ENCODE assay signal across 18 cellular contexts in the genomic region with DNA sequence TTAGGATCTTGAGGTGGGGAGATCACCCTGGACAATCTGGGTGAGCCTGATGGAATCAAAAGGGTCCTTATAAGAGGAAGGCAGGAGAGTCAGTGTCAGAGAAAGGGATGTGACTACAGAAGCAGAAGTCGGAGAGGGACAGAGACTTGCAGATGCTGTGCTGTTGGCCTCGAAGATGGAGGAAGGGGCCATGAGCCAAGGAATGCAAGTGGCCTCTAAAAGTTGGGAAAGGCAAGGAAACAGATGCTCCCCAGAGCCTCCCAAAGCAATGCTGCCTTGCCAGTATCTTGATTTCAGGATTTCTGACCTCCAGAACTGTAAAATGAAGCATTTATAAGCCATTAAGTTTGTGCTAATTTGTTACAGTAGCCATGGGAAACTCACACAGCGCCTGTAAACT.
DNase-seq lines count a peak whose midpoint lies in the region; ATAC-seq and TF ChIP-seq lines count a peak whose summit lies in the region.
"Had no signal": no experiment of that assay in that cellular context is flagged by ENCODE, and none has a peak within 500 bp of the region (broad histone marks: within the 10 kb centered on the region; RNA-seq: fewer than 3 reads in every experiment).

No MANE protein-coding gene starts in this region.

- no peak for TF ChIP-seq CTCF in AG10803 (conservative IDR thresholded peaks at IDR 0.05; ENCODE audit: low read length)
- no peak for TF ChIP-seq CTCF in RWPE2 (IDR thresholded peaks at IDR 0.05; ENCODE audit: poor library complexity, severe bottlenecking)

- peak overlapping the region; percentile 51 for H3K9ac ChIP-seq in skeletal muscle satellite cell (ENCODE audit: low read depth, low read length)
- H3K9ac ChIP-seq: parathyroid adenoma had no signal

- H3K4me1 ChIP-seq in RWPE2 (ENCODE audit: insufficient read depth, poor library complexity, severe bottlenecking) (peaks cover 36% of the 10 kb centered on the region), skeletal muscle satellite cell (ENCODE audit: control insufficient read depth, insufficient read depth, low read length) (peaks cover 61% of the 10 kb centered on the region)
- H3K4me1 ChIP-seq: parathyroid adenoma had no signal

- H3K4me3 ChIP-seq in AG10803 (ENCODE audit: low read length) (no peak overlapping the region), RWPE2 (ENCODE audit: severe bottlenecking) (no peak overlapping the region), skeletal muscle satellite cell (ENCODE audit: low read length) (no peak overlapping the region)
- H3K4me3 ChIP-seq: sigmoid colon had no signal

- no peaks in the 10 kb centered on the region for H3K27me3 ChIP-seq in RWPE2 (ENCODE audit: insufficient read depth, poor library complexity, severe bottlenecking)
- H3K27me3 ChIP-seq in skeletal muscle satellite cell (ENCODE audit: control insufficient read depth, insufficient read depth, low read length) = no peaks in the 10 kb centered on the region

- DNase-seq in AG10803 (ENCODE audit: low read depth) (peak; percentile 25), RWPE2 (ENCODE audit: low spot score) (no peak), fibroblast of peridontal ligament (ENCODE audit: extremely low read depth) (peak; percentile 8)
- no peak for DNase-seq in activated CD4-positive, CD25-positive, alpha-beta regulatory T cell treated with anti-CD3 and anti-CD28 coated beads, Interleukin-2, amount 50 U/mL, for 72 hours
- DNase-seq in stimulated activated naive CD4-positive, alpha-beta T cell treated with Interleukin-2 at 50 U/mL for 16 hours (lab: John Stamatoyannopoulos, UW) = no peak
- DNase-seq: activated CD4-positive, alpha-beta T cell treated with anti-CD3 and anti-CD28 coated beads for 48 hours; activated naive CD4-positive, alpha-beta T cell; activated T-cell treated with anti-CD3 and anti-CD28 coated beads, Interleukin-2, amount 50 U/mL, for 24 hours; naive thymus-derived CD8-positive, alpha-beta T cell; NCI-H2171; NCI-H524 treated with DMSO at 0.1 percent for 48 hours; sigmoid colon had no signal

- H3K9me3 ChIP-seq in RWPE2 (ENCODE audit: severe bottlenecking) = no peaks in the 10 kb centered on the region
- no peaks in the 10 kb centered on the region for H3K9me3 ChIP-seq in skeletal muscle satellite cell (replicated peaks; ENCODE audit: low read length)
- H3K9me3 ChIP-seq: sigmoid colon had no signal

- H3K36me3 ChIP-seq in RWPE2 (ENCODE audit: low read depth) (no peaks in the 10 kb centered on the region), skeletal muscle satellite cell (ENCODE audit: insufficient read depth, low read length) (no peaks in the 10 kb centered on the region)
- H3K36me3 ChIP-seq: sigmoid colon had no signal

- H3K27ac ChIP-seq in RWPE2 (ENCODE audit: poor library complexity, severe bottlenecking) = peak overlapping the region; percentile 95
- H3K27ac ChIP-seq: C4-2B, HL-60, parathyroid adenoma had no signal

- H3K4me2 ChIP-seq in skeletal muscle satellite cell (ENCODE audit: low read length) = no peak overlapping the region

- ATAC-seq in RWPE2 (ENCODE audit: low read depth) (no peak), GM21737 (IDR thresholded peaks at IDR 0.05; ENCODE audit: unreplicated experiment) (no peak), GM18517 (IDR thresholded peaks at IDR 0.05; ENCODE audit: unreplicated experiment) (no peak)
- ATAC-seq: naive thymus-derived CD8-positive, alpha-beta T cell had no signal

Comparison
In these comparisons a context has a peak if more than half of its experiments do, and no peak if none do; other contexts are left out.
1. DNase-seq: peak in AG10803 (single experiment) and fibroblast of peridontal ligament (single experiment); none in RWPE2 (single experiment), activated CD4-positive, CD25-positive, alpha-beta regulatory T cell treated with anti-CD3 and anti-CD28 coated beads, Interleukin-2, amount 50 U/mL, for 72 hours (single experiment) and stimulated activated naive CD4-positive, alpha-beta T cell treated with Interleukin-2 at 50 U/mL for 16 hours (single experiment).